26 cellular contexts compared by ENCODE assay signal in the genomic region with DNA sequence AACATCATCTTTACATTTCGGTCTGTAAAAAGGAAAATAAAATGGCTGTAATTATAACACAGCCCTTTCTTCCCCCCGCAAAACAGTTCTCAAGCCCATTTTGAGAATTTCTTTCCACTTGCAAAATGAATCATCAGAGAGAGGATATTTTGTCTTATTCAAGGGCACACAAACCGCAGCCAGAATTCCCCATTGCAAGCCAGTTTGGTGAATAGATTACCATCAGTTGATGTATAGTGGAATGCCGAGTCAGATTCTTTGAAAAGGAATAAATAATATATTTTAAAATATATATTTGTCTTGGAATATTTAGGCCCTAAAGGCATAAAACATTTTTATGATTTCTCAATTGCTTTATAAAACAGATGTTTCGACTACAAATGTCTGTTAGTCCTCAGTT.
"Had no signal": no experiment of that assay in that cellular context is flagged by ENCODE, and none has a peak within 500 bp of the region (broad histone marks: within the 10 kb centered on the region; RNA-seq: fewer than 3 reads in every experiment).

No MANE protein-coding gene starts in this region.

- DNase-seq: dermis blood vessel endothelial cell; effector memory CD4-positive, alpha-beta T cell; foreskin melanocyte; hypothalamus; immature natural killer cell; islet precursor cell; kidney glomerular epithelial cell; left ventricle myocardium superior; lower lobe of right lung; naive thymus-derived CD8-positive, alpha-beta T cell; nephron progenitor cell; nucleus accumbens; right cardiac atrium; spleen; stimulated activated CD4-positive, alpha-beta T cell treated with anti-CD3 and anti-CD28 coated beads, Interleukin-4, amount 100 ng/mL, for 1 hour; stimulated activated CD8-positive, alpha-beta memory T cell treated with anti-CD3 and anti-CD28 coated beads, Interleukin-4, amount 100 ng/mL, for 48 hours; stimulated activated naive CD4-positive, alpha-beta T cell; stimulated activated naive CD8-positive, alpha-beta T cell treated with anti-CD3 and anti-CD28 coated beads, Interleukin-15, amount 100 ng/mL, for 72 hours; transverse colon; upper lobe of right lung; uterus had no signal

- ATAC-seq: left ventricle myocardium superior; lower lobe of right lung; naive thymus-derived CD8-positive, alpha-beta T cell; right cardiac atrium; stimulated activated naive CD8-positive, alpha-beta T cell treated with anti-CD3 and anti-CD28 coated beads, Interleukin-15, amount 100 ng/mL, for 72 hours; upper lobe of right lung had no signal

- H3K36me3 ChIP-seq: esophagus muscularis mucosa, lower lobe of right lung, prostate gland, spleen, suprapubic skin, transverse colon, upper lobe of right lung, uterus had no signal

- H3K4me1 ChIP-seq: prostate gland, spleen, uterus had no signal

- H3K4me3 ChIP-seq: coronary artery, esophagus muscularis mucosa, lower lobe of right lung, prostate gland, skin epidermis, spleen, suprapubic skin, transverse colon, upper lobe of right lung, uterus had no signal

- H3K27me3 ChIP-seq: esophagus muscularis mucosa, spleen, suprapubic skin, transverse colon, upper lobe of right lung, uterus had no signal

- H3K9me3 ChIP-seq: esophagus muscularis mucosa, lower lobe of right lung, prostate gland, spleen, suprapubic skin, transverse colon, upper lobe of right lung, uterus had no signal

- H3K27ac ChIP-seq: coronary artery, esophagus muscularis mucosa, lower lobe of right lung, prostate gland, skin epidermis, spleen, suprapubic skin, transverse colon, upper lobe of right lung, uterus had no signal
